Comparison of ENCODE assay signal across 9 cellular contexts in genomic region chr1:54671985-54672608, GRCh38. TPM values are rescaled to one million over a fixed set of nuclear protein-coding genes. Genes with fewer than 3 reads are reported as not detected.
DNase-seq lines count a peak whose midpoint lies in the region; ATAC-seq and TF ChIP-seq lines count a peak whose summit lies in the region.
"Had no signal": no experiment of that assay in that cellular context is flagged by ENCODE, and none has a peak within 500 bp of the region (broad histone marks: within the 10 kb centered on the region; RNA-seq: fewer than 3 reads in every experiment).

No MANE protein-coding gene starts in this region.

- H3K4me3 Mint-ChIP-seq in activated T-helper 2 cell treated with anti-CD3 and anti-CD28 coated beads, Interferon-gamma antibody, Interleukin-2, Interleukin-4, amounts not matched to agents 10 μg/mL and 5 μg/mL and 100 μg/mL, durations not matched to agents 14 hours and 24 hours and 36 hours (ENCODE audit: low read depth): no peak overlapping the region
- no peak overlapping the region for H3K4me3 Mint-ChIP-seq in glutamatergic neuron (ENCODE audit: unreplicated experiment)

- ATAC-seq in GM18907 (IDR thresholded peaks at IDR 0.05; ENCODE audit: unreplicated experiment): peak; percentile 71
- ATAC-seq in GM18517 (IDR thresholded peaks at IDR 0.05; ENCODE audit: unreplicated experiment): no peak

- peaks cover 9% of the 10 kb centered on the region for H3K27me3 ChIP-seq in AG04450 (ENCODE audit: control insufficient read depth, insufficient read depth, low read length)

- TF ChIP-seq CTCF in AG04450 (IDR thresholded peaks at IDR 0.05; ENCODE audit: low read depth, low read length) (peak; percentile 94), glutamatergic neuron (IDR thresholded peaks at IDR 0.05; ENCODE audit: partially characterized antibody, unreplicated experiment) (peak; percentile 87)

- DNase-seq in AG04450 (ENCODE audit: low read depth, low spot score) (no peak), LHCN-M2 (ENCODE audit: low read depth) (peak; percentile 53), SHP77 (lab: John Stamatoyannopoulos, UW) (peak; percentile 19 to 40), glutamatergic neuron (peak; percentile 78)
- DNase-seq in activated T-helper 2 cell treated with anti-CD3 and anti-CD28 coated beads, Interferon-gamma antibody, Interleukin-2, Interleukin-4, amounts not matched to agents 10 μg/mL and 5 μg/mL and 100 μg/mL, durations not matched to agents 14 hours and 24 hours and 36 hours (ENCODE audit: low spot score): peak; percentile 50
- DNase-seq in stimulated activated CD4-positive, alpha-beta T cell treated with anti-CD3 and anti-CD28 coated beads, Interleukin-12 subunit alpha, Interleukin-12 subunit beta, amount 100 ng/mL, for 24 hours (ENCODE audit: low read depth in 2 of 2): peak; percentile 43 to 72

- H3K9me3 ChIP-seq in AG04450 (ENCODE audit: control insufficient read depth, insufficient read depth, low read length): no peaks in the 10 kb centered on the region

- no peak overlapping the region for H3K27ac Mint-ChIP-seq in activated T-helper 2 cell treated with anti-CD3 and anti-CD28 coated beads, Interferon-gamma antibody, Interleukin-2, Interleukin-4, amounts not matched to agents 10 μg/mL and 5 μg/mL and 100 μg/mL, durations not matched to agents 14 hours and 24 hours and 36 hours
- H3K27ac Mint-ChIP-seq in glutamatergic neuron (ENCODE audit: unreplicated experiment): no peak overlapping the region

- peaks cover 6% of the 10 kb centered on the region for H3K4me1 Mint-ChIP-seq in activated T-helper 2 cell treated with anti-CD3 and anti-CD28 coated beads, Interferon-gamma antibody, Interleukin-2, Interleukin-4, amounts not matched to agents 10 μg/mL and 5 μg/mL and 100 μg/mL, durations not matched to agents 14 hours and 24 hours and 36 hours (ENCODE audit: low read depth)
- H3K4me1 Mint-ChIP-seq in glutamatergic neuron (ENCODE audit: low read depth, unreplicated experiment): peaks cover 6% of the 10 kb centered on the region

- H3K4me3 ChIP-seq in AG04450 (ENCODE audit: low read depth, low read length): no peak overlapping the region
- H3K4me3 ChIP-seq: skin epidermis had no signal

- no peaks in the 10 kb centered on the region for H3K27me3 Mint-ChIP-seq in activated T-helper 2 cell treated with anti-CD3 and anti-CD28 coated beads, Interferon-gamma antibody, Interleukin-2, Interleukin-4, amounts not matched to agents 10 μg/mL and 5 μg/mL and 100 μg/mL, durations not matched to agents 14 hours and 24 hours and 36 hours (ENCODE audit: low read depth)
- peaks cover 8% of the 10 kb centered on the region for H3K27me3 Mint-ChIP-seq in glutamatergic neuron (ENCODE audit: unreplicated experiment)

- no peaks in the 10 kb centered on the region for H3K36me3 Mint-ChIP-seq in activated T-helper 2 cell treated with anti-CD3 and anti-CD28 coated beads, Interferon-gamma antibody, Interleukin-2, Interleukin-4, amounts not matched to agents 10 μg/mL and 5 μg/mL and 100 μg/mL, durations not matched to agents 14 hours and 24 hours and 36 hours (ENCODE audit: low read depth)
- peaks cover 5% of the 10 kb centered on the region for H3K36me3 Mint-ChIP-seq in glutamatergic neuron (ENCODE audit: unreplicated experiment)

- no peaks in the 10 kb centered on the region for H3K9me3 Mint-ChIP-seq in activated T-helper 2 cell treated with anti-CD3 and anti-CD28 coated beads, Interferon-gamma antibody, Interleukin-2, Interleukin-4, amounts not matched to agents 10 μg/mL and 5 μg/mL and 100 μg/mL, durations not matched to agents 14 hours and 24 hours and 36 hours
- no peaks in the 10 kb centered on the region for H3K9me3 Mint-ChIP-seq in glutamatergic neuron (ENCODE audit: unreplicated experiment)

- H3K27ac ChIP-seq in AG04450 (ENCODE audit: low read depth, low read length): no peak overlapping the region
- H3K27ac ChIP-seq: skin epidermis had no signal

- intact Hi-C loops in activated T-helper 2 cell treated with anti-CD3 and anti-CD28 coated beads, Interferon-gamma antibody, Interleukin-2, Interleukin-4, amounts not matched to agents 10 μg/mL and 5 μg/mL and 100 μg/mL, durations not matched to agents 14 hours and 24 hours and 36 hours (cut with micrococcal nuclease): loop anchor here (1.0 kb wide), 1 partner anchor 138 kb away; no protein-coding TSS in a partner anchor

- POLR2A ChIA-PET in AG04450 (lab: Yijun Ruan, JAX): no interaction called here

- CTCF ChIA-PET in AG04450 (lab: Charles Lee): interaction anchor here (0.6 to 1.4 kb wide), 9 partner anchors 8 to 513 kb away, joined by 3 to 5 read pairs (median 3); partner anchors contain the start of gene ACOT11

RNA-seq across cellular contexts. Expression of gene MROH7, which starts 30.5 kb away (rescaled TPM):
- 0.05 TPM in 1 of 2 replicates, not detected in the other for polyA plus RNA-seq in AG04450 (2011; rRNA removed)
- 0.09 TPM in 1 of 2 replicates, not detected in the other for polyA minus RNA-seq in AG04450 (2011; rRNA and poly(A)+ RNA removed)
- total RNA-seq in LHCN-M2 (2014; rRNA removed) (not detected in 2 replicates), glutamatergic neuron (ENCODE audit: unreplicated experiment) (not detected)
- polyA plus RNA-seq in LHCN-M2 (2012): 0.02 TPM
- total RNA-seq in activated T-helper 2 cell treated with anti-CD3 and anti-CD28 coated beads, Interferon-gamma antibody, Interleukin-2, Interleukin-4, amounts not matched to agents 10 μg/mL and 5 μg/mL and 100 μg/mL, durations not matched to agents 14 hours and 24 hours and 36 hours: 0.16 TPM in 2 replicates

RNA-seq across cellular contexts. Expression of gene TTC4, which starts 43.6 kb away (rescaled TPM):
- 22.5 and 22.7 TPM in 2 replicates for polyA plus RNA-seq in AG04450 (2011; rRNA removed)
- 17.9 and 18.1 TPM in 2 replicates for polyA minus RNA-seq in AG04450 (2011; rRNA and poly(A)+ RNA removed)
- total RNA-seq in LHCN-M2 (2014; rRNA removed): 32.2 and 35.1 TPM in 2 replicates
- 21.0 TPM for polyA plus RNA-seq in LHCN-M2 (2012)
- total RNA-seq in activated T-helper 2 cell treated with anti-CD3 and anti-CD28 coated beads, Interferon-gamma antibody, Interleukin-2, Interleukin-4, amounts not matched to agents 10 μg/mL and 5 μg/mL and 100 μg/mL, durations not matched to agents 14 hours and 24 hours and 36 hours: 36.6 and 38.2 TPM in 2 replicates
- 14.3 TPM for total RNA-seq in glutamatergic neuron (ENCODE audit: unreplicated experiment)

RNA-seq across cellular contexts. Expression of gene FAM151A, which starts 48.8 kb away (rescaled TPM):
- not detected in 2 replicates for polyA plus RNA-seq in AG04450 (2011; rRNA removed)
- polyA minus RNA-seq in AG04450 (2011; rRNA and poly(A)+ RNA removed): not detected in 2 replicates
- not detected in 2 replicates for total RNA-seq in LHCN-M2 (2014; rRNA removed)
- not detected for polyA plus RNA-seq in LHCN-M2 (2012)
- not detected in 2 replicates for total RNA-seq in activated T-helper 2 cell treated with anti-CD3 and anti-CD28 coated beads, Interferon-gamma antibody, Interleukin-2, Interleukin-4, amounts not matched to agents 10 μg/mL and 5 μg/mL and 100 μg/mL, durations not matched to agents 14 hours and 24 hours and 36 hours
- not detected for total RNA-seq in glutamatergic neuron (ENCODE audit: unreplicated experiment)
